In genomic region chr16:80577485-80578280, GRCh38 we compare ENCODE assay signal across 22 cellular contexts. TPM values are rescaled to one million over a fixed set of nuclear protein-coding genes. Genes with fewer than 3 reads are reported as not detected.
DNase-seq lines count a peak whose midpoint lies in the region; ATAC-seq, FAIRE-seq and TF ChIP-seq lines count a peak whose summit lies in the region.
"Had no signal": no experiment of that assay in that cellular context is flagged by ENCODE, and none has a peak within 500 bp of the region (broad histone marks: within the 10 kb centered on the region; RNA-seq: fewer than 3 reads in every experiment).

No MANE protein-coding gene starts in this region.

- 82% methylated on average over 11 of the region's 11 CpGs for WGBS in hepatocyte (ENCODE audit: low lambda C conversion rate, missing lambda C conversion rate)
- 23 to 28% methylated on average over 11 of the region's 11 CpGs for WGBS in pancreas, 2 donors

- no peak overlapping the region for H3K27ac ChIP-seq in hepatocyte
- no peak overlapping the region for H3K27ac ChIP-seq in pancreas

- ATAC-seq in pancreas (peak; percentile 71 to 95 (median 82)), GM21447 (IDR thresholded peaks at IDR 0.05; ENCODE audit: unreplicated experiment) (no peak), GM21515 (IDR thresholded peaks at IDR 0.05; ENCODE audit: unreplicated experiment) (no peak)
- ATAC-seq: Right ventricle myocardium inferior had no signal

- no peaks in the 10 kb centered on the region for H3K79me2 ChIP-seq in hepatocyte

- H4K20me1 ChIP-seq in hepatocyte (ENCODE audit: insufficient read depth, poor library complexity, severe bottlenecking) = no peaks in the 10 kb centered on the region

- H3K4me3 ChIP-seq in hepatocyte (no peak overlapping the region), pancreas (no peak overlapping the region)

- H2AFZ ChIP-seq in hepatocyte = no peak overlapping the region

- no peak for FAIRE-seq in pancreas (lab: Jason Lieb, UNC)
- FAIRE-seq: D721Med, H54, RCC 7860 had no signal

- H3K4me1 ChIP-seq in hepatocyte (ENCODE audit: insufficient read depth) (no peaks in the 10 kb centered on the region), pancreas (peaks cover 0 to 5% (median 2%) of the 10 kb centered on the region in 3 donors)

- no peaks in the 10 kb centered on the region for H3K9me2 ChIP-seq in hepatocyte (replicated peaks; ENCODE audit: insufficient read depth)

- H3K36me3 ChIP-seq in hepatocyte (replicated peaks; ENCODE audit: insufficient read depth, low read depth) (no peaks in the 10 kb centered on the region), pancreas (no peaks in the 10 kb centered on the region)

- DNase-seq in HuH-7 (ENCODE audit: low spot score) (peak; percentile 60), NCI-H345 (lab: John Stamatoyannopoulos, UW) (peak; percentile 62), hepatocyte (ENCODE audit: low spot score) (peak; percentile 51), pancreas (peak in 5 of 6 donors; percentile 39 to 60 (median 55))
- no peak for DNase-seq in stimulated activated CD4-positive, alpha-beta T cell treated with anti-CD3 and anti-CD28 coated beads, Interleukin-4, amount 100 ng/mL, for 4 hours
- DNase-seq: ACHN, GDM1, HFFc6, IMR-90, NCI-H1417 treated with DMSO at 0.1 percent for 48 hours, NCI-H1930, NCI-H446, NCI-H774, SW 1271 had no signal

- intact Hi-C loops in pancreas (cut with DNase I) = no loop called here

- H3K27me3 ChIP-seq in hepatocyte (no peaks in the 10 kb centered on the region), pancreas (no peaks in the 10 kb centered on the region)

- TF ChIP-seq CTCF in hepatocyte (IDR thresholded peaks at IDR 0.05; ENCODE audit: poor library complexity) (no peak), pancreas (IDR thresholded peaks at IDR 0.05) (no peak)

- H3K9me3 ChIP-seq in hepatocyte (ENCODE audit: low read depth) (no peaks in the 10 kb centered on the region), pancreas (no peaks in the 10 kb centered on the region)

- H3K4me2 ChIP-seq in hepatocyte = no peak overlapping the region

RNA-seq across cellular contexts. Expression of gene DYNLRB2, which starts 36.9 kb away (rescaled TPM):
- total RNA-seq in hepatocyte (not detected in 2 replicates), pancreas (1 to 10 TPM in 1 of 6 donors, under 1 TPM in 3, not detected in 2; 0.35 to 2.0 (median 0.57) TPM)
- polyA plus RNA-seq in hepatocyte (1.4 and 1.5 TPM in 2 replicates), pancreas (1 to 10 TPM; 1.4 to 5.5 TPM)
- total RNA-seq: IMR-90, MCF 10A, OCI-LY7, Right ventricle myocardium inferior had no signal
- polyA plus RNA-seq: IMR-90 had no signal

Comparison
In these comparisons a context has a peak if more than half of its experiments do, and no peak if none do; other contexts are left out.
1. DNase-seq: peak in HuH-7 (single experiment), NCI-H345 (single experiment), hepatocyte (single experiment) and pancreas (5 of 6); none in stimulated activated CD4-positive, alpha-beta T cell treated with anti-CD3 and anti-CD28 coated beads, Interleukin-4, amount 100 ng/mL, for 4 hours (0 of 2).
2. ATAC-seq: peak in pancreas (4 of 4); none in GM21447 (single experiment) and GM21515 (single experiment).